24 cellular contexts compared by ENCODE assay signal in the genomic region with DNA sequence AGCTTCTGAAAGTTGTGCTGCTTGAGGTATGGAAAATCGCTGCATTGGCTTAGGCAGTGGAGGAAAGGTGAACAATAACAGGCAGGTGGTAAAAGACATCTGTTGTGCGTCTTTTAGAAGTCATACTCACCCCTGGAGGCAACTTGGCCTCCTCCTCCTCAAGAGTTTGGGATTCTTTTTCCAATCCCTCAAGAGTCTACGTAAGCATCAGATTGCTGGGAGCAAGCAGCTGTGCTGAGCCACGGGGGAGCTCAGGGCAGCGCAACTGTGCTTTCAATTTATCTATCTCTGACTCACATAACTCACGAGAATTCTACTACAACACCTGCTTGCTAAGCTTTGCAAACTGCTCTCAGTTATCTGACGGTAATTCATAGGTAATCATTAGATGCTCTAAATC. TPM values are rescaled to one million over a fixed set of nuclear protein-coding genes. Genes with fewer than 3 reads are reported as not detected.
"Had no signal": no experiment of that assay in that cellular context is flagged by ENCODE, and none has a peak within 500 bp of the region (broad histone marks: within the 10 kb centered on the region; RNA-seq: fewer than 3 reads in every experiment).

No MANE protein-coding gene starts in this region.

- DNase-seq: activated CD4-positive, alpha-beta T cell treated with anti-CD3 and anti-CD28 coated beads for 36 hours; activated CD4-positive, alpha-beta T cell treated with anti-CD3 and anti-CD28 coated beads, Interleukin-2, amount 50 U/mL, for 4 hours; activated CD4-positive, CD25-positive, alpha-beta regulatory T cell; activated effector memory CD4-positive, alpha-beta T cell treated with Interleukin-2 at 50 U/mL for 16 hours; activated naive CD4-positive, alpha-beta T cell treated with Interleukin-2 at 50 U/mL for 16 hours; anterior cingulate cortex; endodermal cell; foreskin fibroblast; heart right ventricle; naive thymus-derived CD4-positive, alpha-beta T cell; spleen; stimulated activated naive CD4-positive, alpha-beta T cell treated with Interleukin-2 at 50 U/mL for 16 hours had no signal

- H3K4me1 ChIP-seq: heart right ventricle, right atrium auricular region, spleen, tibial nerve had no signal

- H3K9me3 ChIP-seq: heart right ventricle, right atrium auricular region, spleen, tibial nerve had no signal

- H3K4me3 ChIP-seq: heart right ventricle, right atrium auricular region, spleen, tibial nerve had no signal

- H3K27ac ChIP-seq: heart right ventricle, right atrium auricular region, spleen, tibial nerve had no signal

- H3K36me3 ChIP-seq: heart right ventricle, right atrium auricular region, spleen, tibial nerve had no signal

- H3K27me3 ChIP-seq: right atrium auricular region had no signal

RNA-seq across cellular contexts. Expression of gene GPR119, which starts 9.9 kb away (rescaled TPM):
- total RNA-seq: activated CD4-positive, alpha-beta T cell treated with anti-CD3 and anti-CD28 coated beads for 36 hours; bronchial epithelial cell; endodermal cell; esophagus mucosa; glomerular endothelial cell; heart right ventricle; kidney epithelial cell; lower leg skin; mesothelial cell of epicardium; naive thymus-derived CD4-positive, alpha-beta T cell; pulmonary artery endothelial cell; right atrium auricular region; spleen; temporal lobe; tibial nerve; urinary bladder had no signal
- polyA plus RNA-seq: heart right ventricle; naive thymus-derived CD4-positive, alpha-beta T cell; neural cell; spleen; urinary bladder had no signal
